In the genomic region with DNA sequence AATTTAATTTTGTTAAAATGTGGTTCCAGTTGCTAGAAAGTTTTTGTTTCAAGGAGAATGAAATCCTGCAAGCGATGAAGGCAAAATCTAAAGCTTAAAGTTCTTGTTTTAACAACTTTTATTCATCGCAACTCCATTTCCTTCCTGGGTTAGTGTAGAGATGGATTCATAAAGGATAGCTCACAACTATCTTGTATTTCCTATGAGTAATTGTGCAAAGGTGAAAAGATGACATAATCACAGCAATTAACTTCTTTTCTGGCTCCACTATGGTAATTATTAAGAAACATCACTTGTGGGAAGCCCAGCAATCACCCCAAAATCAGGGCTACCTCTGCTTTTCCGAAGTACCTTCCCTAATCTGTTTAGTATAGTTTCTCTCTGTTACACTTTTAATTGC, we compare ENCODE assay signal across 27 cellular contexts.
"Had no signal": no experiment of that assay in that cellular context is flagged by ENCODE, and none has a peak within 500 bp of the region (broad histone marks: within the 10 kb centered on the region; RNA-seq: fewer than 3 reads in every experiment).

No MANE protein-coding gene starts in this region.

- H3K9me3 ChIP-seq: ascending aorta, SJCRH30, SK-N-SH had no signal

- H3K27me3 ChIP-seq: ascending aorta, SJCRH30 had no signal

- H3K4me1 Mint-ChIP-seq: activated CD4-positive, alpha-beta T cell treated with anti-CD3 and anti-CD28 coated beads, Interleukin-2, amount 10 ng/mL, durations not matched to agents 24 days and 14 days; activated naive CD4-positive, alpha-beta T cell treated with anti-CD3 and anti-CD28 coated beads, Interleukin-2, amount 50 U/mL, for 24 hours; activated naive CD8-positive, alpha-beta T cell treated with anti-CD3 and anti-CD28 coated beads, Interleukin-2, amount 10 ng/mL, durations not matched to agents 7 days and 5 days; activated T-helper 17 cell treated with anti-CD3 and anti-CD28 coated beads, Interleukin-2, amount 50 U/mL, for 72 hours had no signal

- H3K4me3 ChIP-seq: ascending aorta, SJCRH30 had no signal

- H3K27ac ChIP-seq: ascending aorta, SJCRH30 had no signal

- H3K36me3 Mint-ChIP-seq: activated naive CD4-positive, alpha-beta T cell treated with anti-CD3 and anti-CD28 coated beads, Interleukin-2, amount 50 U/mL, for 24 hours; activated naive CD8-positive, alpha-beta T cell treated with anti-CD3 and anti-CD28 coated beads, Interleukin-2, amount 10 ng/mL, durations not matched to agents 7 days and 5 days had no signal

- H3K36me3 ChIP-seq: ascending aorta, SJCRH30 had no signal

- DNase-seq: activated CD4-positive, alpha-beta T cell treated with anti-CD3 and anti-CD28 coated beads, Interleukin-2, amount 10 ng/mL, durations not matched to agents 24 days and 14 days; activated CD4-positive, alpha-beta T cell treated with anti-CD3 and anti-CD28 coated beads, Interleukin-2, amount 50 U/mL, for 4 hours; activated CD8-positive, alpha-beta T cell treated with anti-CD3 and anti-CD28 coated beads for 36 hours; activated gamma-delta T cell; activated naive CD4-positive, alpha-beta T cell treated with Interleukin-2 at 50 U/mL for 16 hours; activated naive CD8-positive, alpha-beta T cell treated with anti-CD3 and anti-CD28 coated beads, Interleukin-2, amount 10 ng/mL, durations not matched to agents 7 days and 5 days; activated T-cell treated with anti-CD3 and anti-CD28 coated beads, Interleukin-2, amount 50 U/mL, for 1 hour; activated T-cell treated with anti-CD3 and anti-CD28 coated beads, Interleukin-2, amount 50 U/mL, for 72 hours; amygdala; NCI-H1092 treated with DMSO at 0.1 percent for 48 hours; NCI-H146; NCI-H187; NCI-H2029 treated with DMSO at 0.1 percent for 48 hours; NCI-H2107; NCI-H2171; NCI-H510A; NCI-H526; NCI-H748 treated with DMSO at 0.1 percent for 48 hours; SHP77; SJCRH30; SK-N-SH had no signal

- H3K9me3 Mint-ChIP-seq: activated CD4-positive, alpha-beta T cell treated with anti-CD3 and anti-CD28 coated beads, Interleukin-2, amount 10 ng/mL, durations not matched to agents 24 days and 14 days; activated CD8-positive, alpha-beta T cell treated with anti-CD3 and anti-CD28 coated beads for 36 hours; activated naive CD4-positive, alpha-beta T cell treated with anti-CD3 and anti-CD28 coated beads, Interleukin-2, amount 50 U/mL, for 24 hours; activated naive CD8-positive, alpha-beta T cell treated with anti-CD3 and anti-CD28 coated beads, Interleukin-2, amount 10 ng/mL, durations not matched to agents 7 days and 5 days; activated T-cell treated with anti-CD3 and anti-CD28 coated beads, Interleukin-2, amount 50 U/mL, for 72 hours; activated T-helper 17 cell treated with anti-CD3 and anti-CD28 coated beads, Interleukin-2, amount 50 U/mL, for 72 hours; T-helper 1 cell treated with Interleukin-12 subunit alpha and Interleukin-12 subunit beta and Interleukin-4 antibody, amounts not matched to agents 30 μg/mL and 1 μg/mL, for 36 hours; T-helper 2 cell treated with Interferon-gamma antibody and Interleukin-4, amounts not matched to agents 5 μg/mL and 100 μg/mL, for 36 hours had no signal

- H3K27ac Mint-ChIP-seq: activated CD4-positive, alpha-beta T cell treated with anti-CD3 and anti-CD28 coated beads, Interleukin-2, amount 10 ng/mL, durations not matched to agents 24 days and 14 days; activated CD8-positive, alpha-beta T cell treated with anti-CD3 and anti-CD28 coated beads for 36 hours; activated naive CD4-positive, alpha-beta T cell treated with anti-CD3 and anti-CD28 coated beads, Interleukin-2, amount 50 U/mL, for 24 hours; activated naive CD8-positive, alpha-beta T cell treated with anti-CD3 and anti-CD28 coated beads, Interleukin-2, amount 10 ng/mL, durations not matched to agents 7 days and 5 days; activated T-cell treated with anti-CD3 and anti-CD28 coated beads, Interleukin-2, amount 50 U/mL, for 72 hours; activated T-helper 17 cell treated with anti-CD3 and anti-CD28 coated beads, Interleukin-2, amount 50 U/mL, for 72 hours; T-helper 1 cell treated with Interleukin-12 subunit alpha and Interleukin-12 subunit beta and Interleukin-4 antibody, amounts not matched to agents 30 μg/mL and 1 μg/mL, for 36 hours; T-helper 2 cell treated with Interferon-gamma antibody and Interleukin-4, amounts not matched to agents 5 μg/mL and 100 μg/mL, for 36 hours had no signal

- H3K9ac ChIP-seq: SK-N-SH had no signal

- FAIRE-seq: TTC549 had no signal

- H3K4me3 Mint-ChIP-seq: activated CD4-positive, alpha-beta T cell treated with anti-CD3 and anti-CD28 coated beads, Interleukin-2, amount 10 ng/mL, durations not matched to agents 24 days and 14 days; activated CD8-positive, alpha-beta T cell treated with anti-CD3 and anti-CD28 coated beads for 36 hours; activated naive CD4-positive, alpha-beta T cell treated with anti-CD3 and anti-CD28 coated beads, Interleukin-2, amount 50 U/mL, for 24 hours; activated naive CD8-positive, alpha-beta T cell treated with anti-CD3 and anti-CD28 coated beads, Interleukin-2, amount 10 ng/mL, durations not matched to agents 7 days and 5 days; activated T-cell treated with anti-CD3 and anti-CD28 coated beads, Interleukin-2, amount 50 U/mL, for 72 hours; activated T-helper 17 cell treated with anti-CD3 and anti-CD28 coated beads, Interleukin-2, amount 50 U/mL, for 72 hours; T-helper 1 cell treated with Interleukin-12 subunit alpha and Interleukin-12 subunit beta and Interleukin-4 antibody, amounts not matched to agents 30 μg/mL and 1 μg/mL, for 36 hours; T-helper 2 cell treated with Interferon-gamma antibody and Interleukin-4, amounts not matched to agents 5 μg/mL and 100 μg/mL, for 36 hours had no signal

- H3K4me1 ChIP-seq: ascending aorta had no signal
